ENCODE assay signal across 1 cellular context in genomic region chr5:176610430-176610763, GRCh38.
TF ChIP-seq lines count a peak whose summit lies in the region.

No MANE protein-coding gene starts in this region.

TF ChIP-seq in GM23338, 12 proteins besides CTCF, POLR2A, EP300 and RAD21 (continued from another document):
- TF ChIP-seq REST (IDR thresholded peaks at IDR 0.05; ENCODE audit: unreplicated experiment) (no peak), POLR2AphosphoS5 (IDR thresholded peaks at IDR 0.05; ENCODE audit: low read depth) (no peak), CREB1 (CRISPR knock-in tag; IDR thresholded peaks at IDR 0.05; ENCODE audit: low read depth) (no peak), ZNF462 (CRISPR knock-in tag; IDR thresholded peaks at IDR 0.05) (no peak), ETS1 (IDR thresholded peaks at IDR 0.05) (no peak), JUNB (IDR thresholded peaks at IDR 0.05; ENCODE audit: unreplicated experiment) (no peak), NANOG (IDR thresholded peaks at IDR 0.05; ENCODE audit: borderline replicate concordance) (no peak), EZH2 (IDR thresholded peaks at IDR 0.05; ENCODE audit: low read depth, unreplicated experiment) (no peak), EZH2phosphoT487 (IDR thresholded peaks at IDR 0.05; ENCODE audit: unreplicated experiment) (no peak), ZNF114 (CRISPR knock-in tag; IDR thresholded peaks at IDR 0.05) (no peak), STAT1 (IDR thresholded peaks at IDR 0.05; ENCODE audit: unreplicated experiment) (no peak)
TF ChIP-seq in GM23338: peak in this region for 0.
